8 cellular contexts compared by ENCODE assay signal in genomic region chr2:48337871-48338270, GRCh38.
"Had no signal": no experiment of that assay in that cellular context is flagged by ENCODE, and none has a peak within 500 bp of the region (broad histone marks: within the 10 kb centered on the region; RNA-seq: fewer than 3 reads in every experiment).

No MANE protein-coding gene starts in this region.

- H3K4me3 ChIP-seq: GM23248, K562 had no signal

- ATAC-seq: K562 had no signal

- H3K27ac ChIP-seq: GM23248 had no signal

- H3K4me3 Mint-ChIP-seq: H9 had no signal

- FAIRE-seq: HTR-8/SVneo, K562 had no signal

- DNase-seq: GM23248, GOT3, H9, HCEC 1CT, IMR-90, KG1 had no signal
